ENCODE assay signal across 9 cellular contexts in the genomic region with DNA sequence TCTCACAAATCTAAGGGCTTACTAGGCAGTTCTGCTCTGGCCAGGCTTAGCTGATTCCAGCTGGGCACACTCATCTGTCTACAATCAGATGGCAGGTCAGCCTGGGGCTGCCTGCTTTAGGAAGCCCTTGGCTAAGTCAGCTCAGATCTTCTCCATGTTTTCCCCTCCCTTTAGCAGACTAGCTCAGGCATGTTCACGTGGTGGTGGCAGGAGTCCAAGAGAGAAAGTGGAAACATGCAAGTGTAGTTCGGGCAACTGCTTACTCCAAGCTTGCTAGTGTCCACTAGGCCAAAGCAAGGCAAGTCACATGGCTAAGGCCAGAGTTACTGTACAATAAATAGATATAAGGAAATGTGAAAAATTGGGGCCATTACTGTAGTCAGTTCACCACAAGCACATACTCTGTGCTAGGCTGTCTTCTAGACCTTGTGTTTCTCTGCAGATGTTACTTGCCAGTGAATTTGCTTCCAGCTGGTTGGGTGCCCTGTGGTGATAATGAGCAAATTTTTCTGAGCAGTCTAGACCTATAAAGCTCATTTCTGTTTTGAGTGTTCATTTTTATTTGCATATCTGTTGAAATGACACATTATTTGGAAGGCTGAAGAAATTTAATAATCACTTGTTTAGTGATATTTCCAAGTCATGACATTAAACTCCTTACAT. TPM values are rescaled to one million over a fixed set of nuclear protein-coding genes. Genes with fewer than 3 reads are reported as not detected.
DNase-seq lines count a peak whose midpoint lies in the region; TF ChIP-seq lines count a peak whose summit lies in the region.
"Had no signal": no experiment of that assay in that cellular context is flagged by ENCODE, and none has a peak within 500 bp of the region (broad histone marks: within the 10 kb centered on the region; RNA-seq: fewer than 3 reads in every experiment).

No MANE protein-coding gene starts in this region.

- WGBS in spleen, 5 donors, result 40 to 63% (median 53%) methylated on average over 2 of the region's 2 CpGs

- peak; percentile 65 for DNase-seq in AG08396 (ENCODE audit: low spot score)
- peak; percentile 44 for DNase-seq in NCI-H2227 treated with DMSO at 0.1 percent for 48 hours (lab: John Stamatoyannopoulos, UW)
- peak; percentile 9 to 27 for DNase-seq in erythroblast (lab: John Stamatoyannopoulos, UW)
- no peak for DNase-seq in NCI-H82 treated with DMSO at 0.1 percent for 48 hours (lab: John Stamatoyannopoulos, UW; ENCODE audit: unreplicated experiment)
- DNase-seq in AML-193 (lab: John Stamatoyannopoulos, UW), result no peak
- no peak for DNase-seq in activated naive CD4-positive, alpha-beta T cell treated with anti-CD3 and anti-CD28 coated beads for 36 hours
- no peak for DNase-seq in spleen
- DNase-seq: CD4-positive, CD25-positive, alpha-beta regulatory T cell had no signal

- no peaks in the 10 kb centered on the region for H3K27me3 Mint-ChIP-seq in activated naive CD4-positive, alpha-beta T cell treated with anti-CD3 and anti-CD28 coated beads for 36 hours (ENCODE audit: low read depth)
- H3K27me3 Mint-ChIP-seq: CD4-positive, CD25-positive, alpha-beta regulatory T cell had no signal

- H3K4me1 ChIP-seq in muscle layer of duodenum (ENCODE audit: control insufficient read depth in 1 of 2, insufficient read depth in 2 of 2, low read length in 2 of 2), result peaks cover 7 to 8% of the 10 kb centered on the region in 2 donors
- H3K4me1 ChIP-seq in spleen, result no peaks in the 10 kb centered on the region

- no peak overlapping the region for H3K27ac Mint-ChIP-seq in activated naive CD4-positive, alpha-beta T cell treated with anti-CD3 and anti-CD28 coated beads for 36 hours
- H3K27ac Mint-ChIP-seq: CD4-positive, CD25-positive, alpha-beta regulatory T cell had no signal

- H3K27ac ChIP-seq in muscle layer of duodenum (ENCODE audit: low read length) (peak overlapping the region; percentile 27), spleen (no peak overlapping the region)

- no peaks in the 10 kb centered on the region for H3K9me3 ChIP-seq in muscle layer of duodenum (ENCODE audit: control insufficient read depth in 1 of 2, low read length in 2 of 2)
- H3K9me3 ChIP-seq in spleen, result no peaks in the 10 kb centered on the region

- H3K9me3 Mint-ChIP-seq in activated naive CD4-positive, alpha-beta T cell treated with anti-CD3 and anti-CD28 coated beads for 36 hours, result no peaks in the 10 kb centered on the region
- H3K9me3 Mint-ChIP-seq: CD4-positive, CD25-positive, alpha-beta regulatory T cell had no signal

- TF ChIP-seq POLR2A in erythroblast (IDR thresholded peaks at IDR 0.05; ENCODE audit: low read length) (no peak), spleen (IDR thresholded peaks at IDR 0.05) (no peak)

- TF ChIP-seq CTCF in spleen (IDR thresholded peaks at IDR 0.05 in 8 of 11, conservative IDR thresholded peaks at IDR 0.05 in 3 of 11), result no peak

- H3K4me1 Mint-ChIP-seq in activated naive CD4-positive, alpha-beta T cell treated with anti-CD3 and anti-CD28 coated beads for 36 hours (ENCODE audit: low read depth), result no peaks in the 10 kb centered on the region

- CTCF ChIA-PET in activated naive CD4-positive, alpha-beta T cell treated with anti-CD3 and anti-CD28 coated beads for 36 hours (lab: Charles Lee), result interaction anchor here (0.6 to 1.8 kb wide), 5 partner anchors 27 to 1893 kb away, joined by 3 to 7 read pairs (median 3); no protein-coding TSS in a partner anchor

- H3K4me3 ChIP-seq in muscle layer of duodenum (ENCODE audit: low read depth in 1 of 2, low read length in 2 of 2) (no peak overlapping the region), spleen (no peak overlapping the region)

- H3K27me3 ChIP-seq in muscle layer of duodenum (ENCODE audit: low read depth, low read length) (no peaks in the 10 kb centered on the region), spleen (replicated peaks in 1 of 7) (no peaks in the 10 kb centered on the region)

- intact Hi-C loops in activated naive CD4-positive, alpha-beta T cell treated with anti-CD3 and anti-CD28 coated beads for 36 hours (cut with micrococcal nuclease), result no loop called here
- intact Hi-C loops in spleen (cut with DNase I; ENCODE audit: low total_unique reads), result no loop called here

- no peak overlapping the region for H3K4me3 Mint-ChIP-seq in activated naive CD4-positive, alpha-beta T cell treated with anti-CD3 and anti-CD28 coated beads for 36 hours
- H3K4me3 Mint-ChIP-seq: CD4-positive, CD25-positive, alpha-beta regulatory T cell had no signal

- no peaks in the 10 kb centered on the region for H3K36me3 ChIP-seq in muscle layer of duodenum (ENCODE audit: control insufficient read depth in 1 of 2, insufficient read depth in 2 of 2, low read length in 2 of 2)
- H3K36me3 ChIP-seq in spleen, result peaks cover 0 to 9% (median 0%) of the 10 kb centered on the region in 6 donors

- no peaks in the 10 kb centered on the region for H3K36me3 Mint-ChIP-seq in activated naive CD4-positive, alpha-beta T cell treated with anti-CD3 and anti-CD28 coated beads for 36 hours (ENCODE audit: low read depth)

RNA-seq across cellular contexts. Expression of a gene that starts 38.3 kb away (rescaled TPM):
- total RNA-seq in activated naive CD4-positive, alpha-beta T cell treated with anti-CD3 and anti-CD28 coated beads for 36 hours, result 1 to 10 TPM; 7.8 to 8.5 TPM
- total RNA-seq in spleen, result 10 to 100 TPM in 4 of 7 donors, 1 to 10 TPM in 3; 9.3 to 16.0 (median 12.5) TPM
- 1 to 10 TPM; 2.7 to 3.6 (median 3.4) TPM for polyA plus RNA-seq in spleen

Comparison
In these comparisons a context has a peak if more than half of its experiments do, and no peak if none do; other contexts are left out.
1. DNase-seq: peak in AG08396 (single experiment), NCI-H2227 treated with DMSO at 0.1 percent for 48 hours (single experiment) and erythroblast (2 of 2); none in NCI-H82 treated with DMSO at 0.1 percent for 48 hours (single experiment), AML-193 (0 of 2), activated naive CD4-positive, alpha-beta T cell treated with anti-CD3 and anti-CD28 coated beads for 36 hours (single experiment) and spleen (single experiment).